Comparison of ENCODE assay signal across 1 cellular context in genomic region chr5:143554918-143555477, GRCh38.
TF ChIP-seq lines count a peak whose summit lies in the region.

No MANE protein-coding gene starts in this region.

TF ChIP-seq in HepG2, 621 proteins besides CTCF, POLR2A, EP300 and RAD21 (continued from another document and continues in another):
- TF ChIP-seq, protein P1, sequence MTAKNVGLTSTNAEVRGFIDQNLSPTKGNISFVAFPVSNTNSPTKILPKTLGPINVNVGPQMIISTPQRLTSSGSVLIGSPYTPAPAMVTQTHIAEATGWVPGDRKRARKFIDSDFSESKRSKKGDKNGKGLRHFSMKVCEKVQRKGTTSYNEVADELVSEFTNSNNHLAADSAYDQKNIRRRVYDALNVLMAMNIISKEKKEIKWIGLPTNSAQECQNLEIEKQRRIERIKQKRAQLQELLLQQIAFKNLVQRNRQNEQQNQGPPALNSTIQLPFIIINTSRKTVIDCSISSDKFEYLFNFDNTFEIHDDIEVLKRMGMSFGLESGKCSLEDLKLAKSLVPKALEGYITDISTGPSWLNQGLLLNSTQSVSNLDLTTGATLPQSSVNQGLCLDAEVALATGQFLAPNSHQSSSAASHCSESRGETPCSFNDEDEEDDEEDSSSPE (CRISPR knock-in tag; IDR thresholded peaks at IDR 0.05), result 0 out of 2 replicates have a peak, but pooled peaks have one; percentile 30
- TF ChIP-seq ZMYM2 (CRISPR knock-in tag; IDR thresholded peaks at IDR 0.05) (peak; percentile 84), SIX1 (CRISPR knock-in tag; IDR thresholded peaks at IDR 0.05; ENCODE audit: borderline replicate concordance) (peak; percentile 77), ZNF331 (CRISPR knock-in tag; IDR thresholded peaks at IDR 0.05) (peak; percentile 96), TGIF2 (CRISPR knock-in tag; IDR thresholded peaks at IDR 0.05) (peak; percentile 45; the same call in 1 of the 2 replicates), HOXA3 (CRISPR knock-in tag; IDR thresholded peaks at IDR 0.05) (peak; percentile 81), ZNF3 (CRISPR knock-in tag; IDR thresholded peaks at IDR 0.05) (0 out of 2 replicates have a peak, but pooled peaks have one; percentile 36), GATAD1 (CRISPR knock-in tag; IDR thresholded peaks at IDR 0.05) (peak; percentile 77), ZMAT3 (CRISPR knock-in tag; conservative IDR thresholded peaks at IDR 0.05) (peak; percentile 59; the same call in 1 of the 2 replicates), GLI4 (CRISPR knock-in tag; IDR thresholded peaks at IDR 0.05; ENCODE audit: borderline replicate concordance) (no peak), ZNF558 (CRISPR knock-in tag; IDR thresholded peaks at IDR 0.05; ENCODE audit: borderline replicate concordance) (no peak), ETV5 (CRISPR knock-in tag; IDR thresholded peaks at IDR 0.05; ENCODE audit: borderline replicate concordance) (peak; percentile 58; the same call in 1 of the 2 replicates), FOXA1 (IDR thresholded peaks at IDR 0.05) (no peak), FOXA1 (CRISPR knock-in tag; IDR thresholded peaks at IDR 0.05) (peak; percentile 86), ZNF777 (CRISPR knock-in tag; IDR thresholded peaks at IDR 0.05) (no peak), ZNF782 (CRISPR knock-in tag; IDR thresholded peaks at IDR 0.05; ENCODE audit: borderline replicate concordance) (no peak), PRMT3 (CRISPR knock-in tag; IDR thresholded peaks at IDR 0.05; ENCODE audit: borderline replicate concordance, low read depth) (no peak), TAF1 (CRISPR knock-in tag; IDR thresholded peaks at IDR 0.05) (no peak), RNF219 (CRISPR knock-in tag; IDR thresholded peaks at IDR 0.05) (peak; percentile 79; the same call in 1 of the 2 replicates), DNMT3B (CRISPR knock-in tag; conservative IDR thresholded peaks at IDR 0.05) (peak; percentile 65; the same call in 1 of the 2 replicates), JUNB (CRISPR knock-in tag; IDR thresholded peaks at IDR 0.05; ENCODE audit: borderline replicate concordance) (0 out of 2 replicates have a peak, but pooled peaks have one; percentile 17), RARA (CRISPR knock-in tag; IDR thresholded peaks at IDR 0.05) (peak; percentile 90), ZNF776 (CRISPR knock-in tag; IDR thresholded peaks at IDR 0.05) (no peak), KDM1A (CRISPR knock-in tag; IDR thresholded peaks at IDR 0.05) (peak; percentile 90; the same call in 1 of the 2 replicates), NR2F2 (IDR thresholded peaks at IDR 0.05; ENCODE audit: borderline replicate concordance, low read depth) (peak; percentile 90), ZNF513 (CRISPR knock-in tag; conservative IDR thresholded peaks at IDR 0.05) (no peak), MIXL1 (CRISPR knock-in tag; IDR thresholded peaks at IDR 0.05) (peak; percentile 89), NCOR1 (IDR thresholded peaks at IDR 0.05; ENCODE audit: borderline replicate concordance, low read length) (peak; percentile 100), TERF1 (CRISPR knock-in tag; IDR thresholded peaks at IDR 0.05) (no peak), TBX2 (CRISPR knock-in tag; IDR thresholded peaks at IDR 0.05; ENCODE audit: borderline replicate concordance) (peak; percentile 85), ZNF605 (CRISPR knock-in tag; IDR thresholded peaks at IDR 0.05) (0 out of 2 replicates have a peak, but pooled peaks have one; percentile 47)
- TF ChIP-seq, protein P2, sequence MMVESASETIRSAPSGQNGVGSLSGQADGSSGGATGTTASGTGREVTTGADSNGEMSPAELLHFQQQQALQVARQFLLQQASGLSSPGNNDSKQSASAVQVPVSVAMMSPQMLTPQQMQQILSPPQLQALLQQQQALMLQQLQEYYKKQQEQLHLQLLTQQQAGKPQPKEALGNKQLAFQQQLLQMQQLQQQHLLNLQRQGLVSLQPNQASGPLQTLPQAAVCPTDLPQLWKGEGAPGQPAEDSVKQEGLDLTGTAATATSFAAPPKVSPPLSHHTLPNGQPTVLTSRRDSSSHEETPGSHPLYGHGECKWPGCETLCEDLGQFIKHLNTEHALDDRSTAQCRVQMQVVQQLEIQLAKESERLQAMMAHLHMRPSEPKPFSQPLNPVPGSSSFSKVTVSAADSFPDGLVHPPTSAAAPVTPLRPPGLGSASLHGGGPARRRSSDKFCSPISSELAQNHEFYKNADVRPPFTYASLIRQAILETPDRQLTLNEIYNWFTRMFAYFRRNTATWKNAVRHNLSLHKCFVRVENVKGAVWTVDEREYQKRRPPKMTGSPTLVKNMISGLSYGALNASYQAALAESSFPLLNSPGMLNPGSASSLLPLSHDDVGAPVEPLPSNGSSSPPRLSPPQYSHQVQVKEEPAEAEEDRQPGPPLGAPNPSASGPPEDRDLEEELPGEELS (CRISPR knock-in tag; IDR thresholded peaks at IDR 0.05), result peak; percentile 99
- TF ChIP-seq, protein P3, sequence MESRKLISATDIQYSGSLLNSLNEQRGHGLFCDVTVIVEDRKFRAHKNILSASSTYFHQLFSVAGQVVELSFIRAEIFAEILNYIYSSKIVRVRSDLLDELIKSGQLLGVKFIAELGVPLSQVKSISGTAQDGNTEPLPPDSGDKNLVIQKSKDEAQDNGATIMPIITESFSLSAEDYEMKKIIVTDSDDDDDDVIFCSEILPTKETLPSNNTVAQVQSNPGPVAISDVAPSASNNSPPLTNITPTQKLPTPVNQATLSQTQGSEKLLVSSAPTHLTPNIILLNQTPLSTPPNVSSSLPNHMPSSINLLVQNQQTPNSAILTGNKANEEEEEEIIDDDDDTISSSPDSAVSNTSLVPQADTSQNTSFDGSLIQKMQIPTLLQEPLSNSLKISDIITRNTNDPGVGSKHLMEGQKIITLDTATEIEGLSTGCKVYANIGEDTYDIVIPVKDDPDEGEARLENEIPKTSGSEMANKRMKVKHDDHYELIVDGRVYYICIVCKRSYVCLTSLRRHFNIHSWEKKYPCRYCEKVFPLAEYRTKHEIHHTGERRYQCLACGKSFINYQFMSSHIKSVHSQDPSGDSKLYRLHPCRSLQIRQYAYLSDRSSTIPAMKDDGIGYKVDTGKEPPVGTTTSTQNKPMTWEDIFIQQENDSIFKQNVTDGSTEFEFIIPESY (CRISPR knock-in tag; IDR thresholded peaks at IDR 0.05), result peak; percentile 53; the same call in 1 of the 2 replicates
- TF ChIP-seq, protein P4, sequence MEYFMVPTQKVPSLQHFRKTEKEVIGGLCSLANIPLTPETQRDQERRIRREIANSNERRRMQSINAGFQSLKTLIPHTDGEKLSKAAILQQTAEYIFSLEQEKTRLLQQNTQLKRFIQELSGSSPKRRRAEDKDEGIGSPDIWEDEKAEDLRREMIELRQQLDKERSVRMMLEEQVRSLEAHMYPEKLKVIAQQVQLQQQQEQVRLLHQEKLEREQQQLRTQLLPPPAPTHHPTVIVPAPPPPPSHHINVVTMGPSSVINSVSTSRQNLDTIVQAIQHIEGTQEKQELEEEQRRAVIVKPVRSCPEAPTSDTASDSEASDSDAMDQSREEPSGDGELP (IDR thresholded peaks at IDR 0.05; ENCODE audit: borderline replicate concordance, low read depth), result peak; percentile 56; the same call in 1 of the 2 replicates
- TF ChIP-seq, protein P5, sequence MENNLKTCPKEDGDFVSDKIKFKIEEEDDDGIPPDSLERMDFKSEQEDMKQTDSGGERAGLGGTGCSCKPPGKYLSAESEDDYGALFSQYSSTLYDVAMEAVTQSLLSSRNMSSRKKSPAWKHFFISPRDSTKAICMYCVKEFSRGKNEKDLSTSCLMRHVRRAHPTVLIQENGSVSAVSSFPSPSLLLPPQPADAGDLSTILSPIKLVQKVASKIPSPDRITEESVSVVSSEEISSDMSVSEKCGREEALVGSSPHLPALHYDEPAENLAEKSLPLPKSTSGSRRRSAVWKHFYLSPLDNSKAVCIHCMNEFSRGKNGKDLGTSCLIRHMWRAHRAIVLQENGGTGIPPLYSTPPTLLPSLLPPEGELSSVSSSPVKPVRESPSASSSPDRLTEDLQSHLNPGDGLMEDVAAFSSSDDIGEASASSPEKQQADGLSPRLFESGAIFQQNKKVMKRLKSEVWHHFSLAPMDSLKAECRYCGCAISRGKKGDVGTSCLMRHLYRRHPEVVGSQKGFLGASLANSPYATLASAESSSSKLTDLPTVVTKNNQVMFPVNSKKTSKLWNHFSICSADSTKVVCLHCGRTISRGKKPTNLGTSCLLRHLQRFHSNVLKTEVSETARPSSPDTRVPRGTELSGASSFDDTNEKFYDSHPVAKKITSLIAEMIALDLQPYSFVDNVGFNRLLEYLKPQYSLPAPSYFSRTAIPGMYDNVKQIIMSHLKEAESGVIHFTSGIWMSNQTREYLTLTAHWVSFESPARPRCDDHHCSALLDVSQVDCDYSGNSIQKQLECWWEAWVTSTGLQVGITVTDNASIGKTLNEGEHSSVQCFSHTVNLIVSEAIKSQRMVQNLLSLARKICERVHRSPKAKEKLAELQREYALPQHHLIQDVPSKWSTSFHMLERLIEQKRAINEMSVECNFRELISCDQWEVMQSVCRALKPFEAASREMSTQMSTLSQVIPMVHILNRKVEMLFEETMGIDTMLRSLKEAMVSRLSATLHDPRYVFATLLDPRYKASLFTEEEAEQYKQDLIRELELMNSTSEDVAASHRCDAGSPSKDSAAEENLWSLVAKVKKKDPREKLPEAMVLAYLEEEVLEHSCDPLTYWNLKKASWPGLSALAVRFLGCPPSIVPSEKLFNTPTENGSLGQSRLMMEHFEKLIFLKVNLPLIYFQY (CRISPR knock-in tag; IDR thresholded peaks at IDR 0.05; ENCODE audit: borderline replicate concordance), result 0 out of 2 replicates have a peak, but pooled peaks have one; percentile 32
- TF ChIP-seq, protein P6, sequence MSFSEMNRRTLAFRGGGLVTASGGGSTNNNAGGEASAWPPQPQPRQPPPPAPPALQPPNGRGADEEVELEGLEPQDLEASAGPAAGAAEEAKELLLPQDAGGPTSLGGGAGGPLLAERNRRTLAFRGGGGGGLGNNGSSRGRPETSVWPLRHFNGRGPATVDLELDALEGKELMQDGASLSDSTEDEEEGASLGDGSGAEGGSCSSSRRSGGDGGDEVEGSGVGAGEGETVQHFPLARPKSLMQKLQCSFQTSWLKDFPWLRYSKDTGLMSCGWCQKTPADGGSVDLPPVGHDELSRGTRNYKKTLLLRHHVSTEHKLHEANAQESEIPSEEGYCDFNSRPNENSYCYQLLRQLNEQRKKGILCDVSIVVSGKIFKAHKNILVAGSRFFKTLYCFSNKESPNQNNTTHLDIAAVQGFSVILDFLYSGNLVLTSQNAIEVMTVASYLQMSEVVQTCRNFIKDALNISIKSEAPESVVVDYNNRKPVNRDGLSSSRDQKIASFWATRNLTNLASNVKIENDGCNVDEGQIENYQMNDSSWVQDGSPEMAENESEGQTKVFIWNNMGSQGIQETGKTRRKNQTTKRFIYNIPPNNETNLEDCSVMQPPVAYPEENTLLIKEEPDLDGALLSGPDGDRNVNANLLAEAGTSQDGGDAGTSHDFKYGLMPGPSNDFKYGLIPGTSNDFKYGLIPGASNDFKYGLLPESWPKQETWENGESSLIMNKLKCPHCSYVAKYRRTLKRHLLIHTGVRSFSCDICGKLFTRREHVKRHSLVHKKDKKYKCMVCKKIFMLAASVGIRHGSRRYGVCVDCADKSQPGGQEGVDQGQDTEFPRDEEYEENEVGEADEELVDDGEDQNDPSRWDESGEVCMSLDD (CRISPR knock-in tag; IDR thresholded peaks at IDR 0.05; ENCODE audit: borderline replicate concordance), result no peak
